In genomic region chr7:8923164-8923806, GRCh38 we compare ENCODE assay signal across 30 cellular contexts.
"Had no signal": no experiment of that assay in that cellular context is flagged by ENCODE, and none has a peak within 500 bp of the region (broad histone marks: within the 10 kb centered on the region; RNA-seq: fewer than 3 reads in every experiment).

No MANE protein-coding gene starts in this region.

- H3K36me3 Mint-ChIP-seq: immature natural killer cell; memory B cell; stimulated activated naive B cell treated with anti-CD40 and anti-IgM and Interleukin-4, amounts not matched to agents 10 μg/mL and 1 μg/mL and 100 μg/mL, for 72 hours had no signal

- ATAC-seq: esophagus mucosa; heart right ventricle; left colon; left ventricle myocardium superior; natural killer cell; right cardiac atrium; stimulated activated naive B cell treated with anti-CD40 and anti-IgM and Interleukin-4, amounts not matched to agents 10 μg/mL and 1 μg/mL and 100 μg/mL, for 72 hours; stimulated activated naive CD8-positive, alpha-beta T cell treated with anti-CD3 and anti-CD28 coated beads, Interleukin-15, amount 100 ng/mL, for 72 hours had no signal

- H3K9me3 Mint-ChIP-seq: endodermal cell had no signal

- H3K27ac ChIP-seq: colonic mucosa, epithelial cell of prostate, heart right ventricle, parathyroid adenoma, prostate gland, skin epidermis, suprapubic skin, thyroid gland, vagina had no signal

- H3K4me1 Mint-ChIP-seq: immature natural killer cell; memory B cell; natural killer cell; stimulated activated naive B cell treated with anti-CD40 and anti-IgM and Interleukin-4, amounts not matched to agents 10 μg/mL and 1 μg/mL and 100 μg/mL, for 72 hours; stimulated activated naive CD8-positive, alpha-beta T cell treated with anti-CD3 and anti-CD28 coated beads, Interleukin-15, amount 100 ng/mL, for 72 hours had no signal

- H3K4me1 ChIP-seq: colonic mucosa, heart right ventricle, parathyroid adenoma, prostate gland, suprapubic skin, thyroid gland, vagina had no signal

- H3K79me2 ChIP-seq: parathyroid adenoma had no signal

- H3K36me3 ChIP-seq: colonic mucosa, heart right ventricle, prostate gland, suprapubic skin, thyroid gland, vagina had no signal

- H3K27ac Mint-ChIP-seq: dendritic cell treated with granulocyte-macrophage colony-stimulating factor and Interleukin-4, amounts not matched to agents 40 ng/mL and 50 ng/mL, for 4 days; endodermal cell; immature natural killer cell; memory B cell; natural killer cell; stimulated activated naive B cell treated with anti-CD40 and anti-IgM and Interleukin-4, amounts not matched to agents 10 μg/mL and 1 μg/mL and 100 μg/mL, for 72 hours had no signal

- H3K9ac ChIP-seq: parathyroid adenoma had no signal

- H3K4me3 Mint-ChIP-seq: dendritic cell treated with granulocyte-macrophage colony-stimulating factor and Interleukin-4, amounts not matched to agents 40 ng/mL and 50 ng/mL, for 4 days; endodermal cell; immature natural killer cell; memory B cell; natural killer cell; stimulated activated naive B cell treated with anti-CD40 and anti-IgM and Interleukin-4, amounts not matched to agents 10 μg/mL and 1 μg/mL and 100 μg/mL, for 72 hours; stimulated activated naive CD8-positive, alpha-beta T cell treated with anti-CD3 and anti-CD28 coated beads, Interleukin-15, amount 100 ng/mL, for 72 hours had no signal

- DNase-seq: colonic mucosa; effector CD8-positive, alpha-beta T cell; endodermal cell; foreskin fibroblast; glutamatergic neuron; heart right ventricle; hypothalamus; immature natural killer cell; islet precursor cell; kidney glomerular epithelial cell; left colon; left ventricle myocardium superior; natural killer cell; right cardiac atrium; stimulated activated CD4-positive, alpha-beta T cell treated with anti-CD3 and anti-CD28 coated beads, Interleukin-15, amount 100 ng/mL, for 24 hours; stimulated activated CD4-positive, alpha-beta T cell treated with anti-CD3 and anti-CD28 coated beads, Interleukin-2, amount 100 ng/mL, for 48 hours; stimulated activated naive B cell treated with anti-CD40 and anti-IgM and Interleukin-4, amounts not matched to agents 10 μg/mL and 1 μg/mL and 100 μg/mL, for 72 hours; stimulated activated naive CD8-positive, alpha-beta T cell treated with anti-CD3 and anti-CD28 coated beads, Interleukin-15, amount 100 ng/mL, for 72 hours; thyroid gland; trophoblast cell had no signal

- H3K4me3 ChIP-seq: colonic mucosa, heart right ventricle, lung, prostate gland, skin epidermis, suprapubic skin, thyroid gland, vagina had no signal

- H3K27me3 ChIP-seq: colonic mucosa, heart right ventricle, suprapubic skin, thyroid gland, vagina had no signal

- H3K27me3 Mint-ChIP-seq: dendritic cell treated with granulocyte-macrophage colony-stimulating factor and Interleukin-4, amounts not matched to agents 40 ng/mL and 50 ng/mL, for 4 days; memory B cell; stimulated activated naive B cell treated with anti-CD40 and anti-IgM and Interleukin-4, amounts not matched to agents 10 μg/mL and 1 μg/mL and 100 μg/mL, for 72 hours; stimulated activated naive CD8-positive, alpha-beta T cell treated with anti-CD3 and anti-CD28 coated beads, Interleukin-15, amount 100 ng/mL, for 72 hours had no signal

- H2AFZ ChIP-seq: parathyroid adenoma had no signal

- H3K9me3 ChIP-seq: colonic mucosa, prostate gland, suprapubic skin, thyroid gland, vagina had no signal
